Comparison of ENCODE assay signal across 20 cellular contexts in the genomic region with DNA sequence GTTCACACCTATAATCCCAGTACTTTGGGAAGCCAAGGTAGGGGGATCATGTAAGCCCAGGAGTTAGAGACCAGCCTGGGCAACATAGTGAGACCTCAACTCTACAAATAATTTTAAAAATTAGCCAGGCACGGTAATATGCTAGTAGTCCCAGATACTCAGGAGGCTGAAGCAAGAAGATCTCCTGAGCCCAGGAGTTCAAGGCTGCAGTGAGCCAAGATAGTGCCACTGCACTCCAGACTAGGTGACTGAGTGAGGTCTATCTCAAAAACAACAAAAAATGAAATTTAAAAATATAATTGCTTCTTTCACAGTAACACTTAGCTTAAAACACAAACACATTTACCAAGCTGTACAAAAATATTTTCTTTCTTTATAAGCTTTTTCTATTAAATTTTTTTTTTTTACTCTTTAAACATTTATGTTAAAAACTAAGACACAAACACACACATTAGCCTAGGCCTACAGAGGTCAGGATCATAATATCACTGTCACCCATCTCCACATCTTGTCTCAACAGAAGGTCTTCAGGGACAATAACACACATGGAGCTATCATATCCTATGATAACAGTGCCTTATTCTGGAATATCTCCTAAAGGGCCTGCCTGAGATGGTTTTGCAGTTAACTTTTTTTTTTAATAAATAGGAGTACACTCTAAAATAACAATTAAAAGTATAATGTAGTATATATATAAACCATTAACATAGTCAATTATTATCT.
"Had no signal": no experiment of that assay in that cellular context is flagged by ENCODE, and none has a peak within 500 bp of the region (broad histone marks: within the 10 kb centered on the region; RNA-seq: fewer than 3 reads in every experiment).

No MANE protein-coding gene starts in this region.

- H3K27me3 ChIP-seq: SJSA1 had no signal

- H3K27ac ChIP-seq: SJSA1, SK-N-MC had no signal

- DNase-seq: IMR-90, NCI-H1092 treated with DMSO at 0.1 percent for 48 hours, NCI-H1436, NCI-H187, NCI-H2029, NCI-H2081 treated with DMSO at 0.1 percent for 48 hours, NCI-H2171, NCI-H226, NCI-H446, NCI-H510A, NCI-H524 treated with DMSO at 0.1 percent for 48 hours, NCI-H69, NCI-H774, Right ventricle myocardium superior, RPMI8226, SIG-M5 had no signal

- H3K4me3 ChIP-seq: SJSA1, SK-N-MC had no signal

- FAIRE-seq: HepG2, RCC 7860 had no signal

- H3K36me3 ChIP-seq: SJSA1 had no signal

- H3K9me3 ChIP-seq: SJSA1 had no signal
